ENCODE assay signal across 1 cellular context in genomic region chr15:68484220-68484619, GRCh38.
TF ChIP-seq lines count a peak whose summit lies in the region.

No MANE protein-coding gene starts in this region.

TF ChIP-seq in SK-N-SH treated with all-trans-retinoic acid at 6 μM for 48 hours, 23 proteins besides CTCF, POLR2A, EP300 and RAD21 (continued from another document):
- no peak for TF ChIP-seq ESRRG (CRISPR knock-in tag; IDR thresholded peaks at IDR 0.05)
- no peak for TF ChIP-seq CSRNP3 (CRISPR knock-in tag; IDR thresholded peaks at IDR 0.05)
